ENCODE assay signal across 27 cellular contexts in the genomic region with DNA sequence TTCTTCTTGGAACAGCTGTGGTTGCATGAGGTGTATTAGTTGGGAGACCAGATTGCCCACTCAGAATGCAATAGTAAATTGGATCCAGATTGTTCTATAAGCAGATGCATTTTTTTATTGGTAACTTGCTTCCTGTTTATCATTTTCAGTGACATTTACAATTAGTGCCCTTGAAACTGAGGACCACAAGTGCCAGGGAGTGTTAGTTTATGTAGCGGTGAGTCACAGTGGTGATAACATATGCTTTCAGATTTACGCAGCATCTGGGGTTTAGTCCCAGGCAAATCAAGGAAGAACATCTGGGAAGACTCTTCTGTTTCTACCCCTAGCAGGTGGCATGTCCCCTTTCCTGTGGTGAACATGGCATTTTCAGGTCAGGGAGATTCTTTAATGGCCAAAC. TPM values are rescaled to one million over a fixed set of nuclear protein-coding genes. Genes with fewer than 3 reads are reported as not detected.
A peak's percentile ranks its signal among the peaks of the same experiment; 100 is the strongest.
DNase-seq lines count a peak whose midpoint lies in the region; ATAC-seq and TF ChIP-seq lines count a peak whose summit lies in the region.
"Had no signal": no experiment of that assay in that cellular context is flagged by ENCODE, and none has a peak within 500 bp of the region (broad histone marks: within the 10 kb centered on the region; RNA-seq: fewer than 3 reads in every experiment).

No MANE protein-coding gene starts in this region.

- CTCF ChIA-PET in BJ (lab: Yijun Ruan, JAX): no interaction called here

- no peaks in the 10 kb centered on the region for H3K36me3 ChIP-seq in BJ (ENCODE audit: control insufficient read depth, insufficient read depth, low read length)
- H3K36me3 ChIP-seq: heart left ventricle, thoracic aorta had no signal

- H3K4me3 ChIP-seq in BJ (ENCODE audit: low read depth, low read length) (no peak overlapping the region), fibroblast of the aortic adventitia (ENCODE audit: low read depth, low read length) (no peak overlapping the region)
- H3K4me3 ChIP-seq: heart left ventricle, lung, mucosa of descending colon, PC-9, thoracic aorta had no signal

- POLR2A ChIA-PET in BJ (lab: Charles Lee): no interaction called here

- 0 out of 2 replicates have a peak, but pooled peaks cover 2% of the 10 kb centered on the region for H3K27me3 ChIP-seq in BJ (ENCODE audit: control insufficient read depth, insufficient read depth, low read length)
- H3K27me3 ChIP-seq: heart left ventricle had no signal

- no peak for TF ChIP-seq CTCF in BJ (IDR thresholded peaks at IDR 0.05; ENCODE audit: insufficient read depth, low read depth, low read length)
- no peak for TF ChIP-seq CTCF in fibroblast of the aortic adventitia (IDR thresholded peaks at IDR 0.05; ENCODE audit: insufficient read depth, low read length)

- no peak for ATAC-seq in GM21526 (IDR thresholded peaks at IDR 0.05; ENCODE audit: low FRiP score, unreplicated experiment)
- ATAC-seq in HG03469 (IDR thresholded peaks at IDR 0.05; ENCODE audit: unreplicated experiment): no peak
- ATAC-seq: heart left ventricle; mucosa of descending colon; natural killer cell treated with Interleukin-12 subunit alpha and Interleukin-12 subunit beta and Interleukin-15 and Interleukin-18, amount 100 ng/mL, for 72 hours; stimulated activated naive CD8-positive, alpha-beta T cell treated with anti-CD3 and anti-CD28 coated beads, Interleukin-15, Interleukin-2, amounts not matched to agents 100 U/mL and 50 U/mL, for 24 hours had no signal

- DNase-seq in BJ (ENCODE audit: low read depth): peak; percentile 39
- DNase-seq in GM04504 (ENCODE audit: low read depth): peak; percentile 24
- DNase-seq in NCI-H69 (lab: John Stamatoyannopoulos, UW): peak; percentile 73
- DNase-seq in fibroblast of the aortic adventitia (ENCODE audit: low read depth): peak; percentile 10
- DNase-seq in occipital lobe (lab: John Stamatoyannopoulos, UW): no peak
- DNase-seq: activated CD4-positive, alpha-beta T cell treated with anti-CD3 and anti-CD28 coated beads for 4 hours; activated CD8-positive, alpha-beta memory T cell treated with anti-CD3 and anti-CD28 coated beads for 24 hours; activated gamma-delta T cell; activated naive CD8-positive, alpha-beta T cell treated with anti-CD3 and anti-CD28 coated beads, Interleukin-2, amount 10 ng/mL, durations not matched to agents 7 days and 5 days; activated T-cell treated with anti-CD3 and anti-CD28 coated beads, Interleukin-2, amount 50 U/mL, for 1 hour; Calu3; H7; heart left ventricle; mucosa of descending colon; NCI-H146; NCI-H2107; NK-92 treated with Interleukin-12 subunit alpha and Interleukin-12 subunit beta, amount 100 ng/mL, for 24 hours; PC-9; SHP77; stimulated activated naive CD8-positive, alpha-beta T cell treated with anti-CD3 and anti-CD28 coated beads, Interleukin-15, Interleukin-2, amounts not matched to agents 100 U/mL and 50 U/mL, for 24 hours had no signal

RNA-seq across cellular contexts. Expression of gene FRMPD4, which starts 24.1 kb away (rescaled TPM):
- 0.78 and 0.82 TPM in 2 replicates for polyA plus RNA-seq in BJ (2011; rRNA removed)
- polyA minus RNA-seq in BJ (2011; rRNA and poly(A)+ RNA removed): 1.3 and 1.6 TPM in 2 replicates
- 0.41 and 5.0 TPM in 2 replicates for total RNA-seq in fibroblast of the aortic adventitia (ENCODE audit: low replicate concordance)
- total RNA-seq in occipital lobe: 34.5 TPM
- total RNA-seq: activated naive CD8-positive, alpha-beta T cell treated with anti-CD3 and anti-CD28 coated beads, Interleukin-2, amount 10 ng/mL, durations not matched to agents 7 days and 5 days; Calu3; dermis microvascular lymphatic vessel endothelial cell; natural killer cell treated with Interleukin-12 subunit alpha and Interleukin-12 subunit beta and Interleukin-15 and Interleukin-18, amount 100 ng/mL, for 72 hours; PC-9; thoracic aorta had no signal
- polyA plus RNA-seq: CD14-positive monocyte had no signal
